In genomic region chr11:10858505-10859360, GRCh38 we compare ENCODE assay signal across 7 cellular contexts. TPM values are rescaled to one million over a fixed set of nuclear protein-coding genes. Genes with fewer than 3 reads are reported as not detected.
DNase-seq lines count a peak whose midpoint lies in the region; ATAC-seq and TF ChIP-seq lines count a peak whose summit lies in the region.

No MANE protein-coding gene starts in this region.

- peaks cover 34% of the 10 kb centered on the region for H3K4me1 ChIP-seq in HAP-1
- peaks cover 8% of the 10 kb centered on the region; the same call in 1 of the 2 replicates for H3K4me1 ChIP-seq in MM.1S (ENCODE audit: low read length)

- no peaks in the 10 kb centered on the region for H4K20me1 ChIP-seq in MM.1S (ENCODE audit: insufficient read depth, low read length)

- TF ChIP-seq CTCF in GM12865 (IDR thresholded peaks at IDR 0.05; ENCODE audit: insufficient read depth, low read depth, low read length, missing control alignments): peak; percentile 10
- no peak for TF ChIP-seq CTCF in MM.1S (IDR thresholded peaks at IDR 0.05; ENCODE audit: low read length)
- TF ChIP-seq CTCF in WTC11 (IDR thresholded peaks at IDR 0.05): no peak
- TF ChIP-seq CTCF in coronary artery (IDR thresholded peaks at IDR 0.05): no peak

- DNase-seq in GM12865 (ENCODE audit: low read depth) (peak; percentile 59), HAP-1 (ENCODE audit: low spot score in 2 of 2) (peak; percentile 41 to 78), MM.1S (peak; percentile 67), WTC11 (ENCODE audit: low spot score) (peak; percentile 79), coronary artery (ENCODE audit: low spot score) (peak; percentile 85), left lobe of liver (ENCODE audit: low spot score) (peak; percentile 71)
- DNase-seq in stimulated activated CD4-positive, alpha-beta T cell treated with anti-CD3 and anti-CD28 coated beads, TNF-alpha, amount 100 ng/mL, for 24 hours (ENCODE audit: low read depth in 3 of 3): peak in 2 of 3 experiments; percentile 4 to 40

- peak overlapping the region; percentile 83 for H3K4me2 ChIP-seq in MM.1S (ENCODE audit: low read depth, low read length)

- peak overlapping the region; percentile 88 for H3K27ac ChIP-seq in MM.1S (ENCODE audit: low read length)
- peak overlapping the region; percentile 86 to 93 for H3K27ac ChIP-seq in coronary artery

- peaks cover 31% of the 10 kb centered on the region for H3K4me1 Mint-ChIP-seq in WTC11

- H3K9me3 Mint-ChIP-seq in WTC11: no peaks in the 10 kb centered on the region

- H3K27me3 Mint-ChIP-seq in WTC11 (ENCODE audit: low read depth): no peaks in the 10 kb centered on the region

- peaks cover 25% of the 10 kb centered on the region for H3K36me3 Mint-ChIP-seq in WTC11

- CTCF ChIA-PET in WTC11 (lab: Charles Lee): interaction anchor here (1.0 to 3.1 kb wide), 10 partner anchors 10 to 88 kb away, joined by 3 to 17 read pairs (median 6); partner anchors contain the start of gene EIF4G2

- peak overlapping the region; percentile 93 for H2AFZ ChIP-seq in MM.1S (ENCODE audit: low read length)

- H3F3A ChIP-seq in MM.1S (ENCODE audit: insufficient read depth, low read length): peaks cover 13% of the 10 kb centered on the region

- H3K27me3 ChIP-seq in HAP-1 (ENCODE audit: low read depth) (no peaks in the 10 kb centered on the region), MM.1S (replicated peaks; ENCODE audit: insufficient read depth, low read length) (no peaks in the 10 kb centered on the region)

- H3K27ac Mint-ChIP-seq in WTC11: peak overlapping the region; percentile 97

- in situ Hi-C loops in HAP-1 (cut with MboI; ENCODE audit: low sequenced_read_pairs): no loop called here

- ATAC-seq in WTC11 (peak; percentile 43), left lobe of liver (peak; percentile 64)

- POLR2A ChIA-PET in WTC11 (lab: Charles Lee): interaction anchor here (0.5 to 3.1 kb wide), 15 partner anchors 9 to 169 kb away, joined by 3 to 130 read pairs (median 4); partner anchors contain the start of gene EIF4G2

- peaks cover 26% of the 10 kb centered on the region for H3K36me3 ChIP-seq in HAP-1 (replicated peaks)
- H3K36me3 ChIP-seq in MM.1S (replicated peaks; ENCODE audit: insufficient read depth, low read length): peaks cover 17% of the 10 kb centered on the region

- H3K9ac ChIP-seq in MM.1S (ENCODE audit: low read length): peak overlapping the region; percentile 73

- no peaks in the 10 kb centered on the region for H3K9me2 ChIP-seq in MM.1S (replicated peaks; ENCODE audit: insufficient read depth, low read length)

- peaks cover 45% of the 10 kb centered on the region for H3K79me2 ChIP-seq in MM.1S (ENCODE audit: low read length)

- H3K4me3 ChIP-seq in GM12865 (ENCODE audit: low read depth, low read length): peak overlapping the region; percentile 95
- H3K4me3 ChIP-seq in HAP-1: peak overlapping the region; percentile 80
- peak overlapping the region; percentile 96 for H3K4me3 ChIP-seq in MM.1S (ENCODE audit: low read length)
- peak overlapping the region; percentile 80 for H3K4me3 ChIP-seq in coronary artery

- H3K4me3 Mint-ChIP-seq in WTC11: peak overlapping the region; percentile 100

- H3K9me3 ChIP-seq in HAP-1: no peaks in the 10 kb centered on the region
- no peaks in the 10 kb centered on the region for H3K9me3 ChIP-seq in MM.1S (replicated peaks; ENCODE audit: insufficient read depth, low read length)

TF ChIP-seq in WTC11, 78 proteins besides CTCF, POLR2A, EP300 and RAD21:
- TF ChIP-seq TEAD1 (CRISPR knock-in tag; IDR thresholded peaks at IDR 0.05) (0 out of 2 replicates have a peak, but pooled peaks have one; percentile 46), HMGXB4 (CRISPR knock-in tag; IDR thresholded peaks at IDR 0.05) (peak; percentile 70; the same call in 1 of the 2 replicates), FOXP1 (CRISPR knock-in tag; IDR thresholded peaks at IDR 0.05; ENCODE audit: borderline replicate concordance) (0 out of 2 replicates have a peak, but pooled peaks have one; percentile 52), ZBTB21 (CRISPR knock-in tag; IDR thresholded peaks at IDR 0.05; ENCODE audit: borderline replicate concordance) (no peak), ATF2 (CRISPR knock-in tag; IDR thresholded peaks at IDR 0.05; ENCODE audit: borderline replicate concordance, low read depth) (no peak), KAT7 (CRISPR knock-in tag; IDR thresholded peaks at IDR 0.05; ENCODE audit: borderline replicate concordance) (0 out of 2 replicates have a peak, but pooled peaks have one; percentile 7), NR2C2 (CRISPR knock-in tag; IDR thresholded peaks at IDR 0.05) (0 out of 2 replicates have a peak, but pooled peaks have one; percentile 34)

RNA-seq across cellular contexts. Expression of gene ZBED5, which starts 0.9 kb away (rescaled TPM):
- total RNA-seq in WTC11 (2021): 44.9 to 49.5 TPM (median 48.7 TPM) in 3 replicates
- total RNA-seq in left lobe of liver: 7.1 TPM

RNA-seq across cellular contexts. Expression of gene EIF4G2, which starts 50.0 kb away (rescaled TPM):
- total RNA-seq in WTC11 (2021) (779 to 918 TPM (median 906 TPM) in 3 replicates), left lobe of liver (318 TPM)

Comparison
In these comparisons a context has a peak if more than half of its experiments do, and no peak if none do; other contexts are left out.
1. Peak in every context shown above with its lines: DNase-seq, ATAC-seq, H3K4me3 ChIP-seq and H3K27ac ChIP-seq.
2. DNase-seq: peak in every context shown above with its lines; median percentile 85 in coronary artery; 79 in WTC11; 71 in left lobe of liver; 67 in MM.1S; 60 in HAP-1; 59 in GM12865; 22 in stimulated activated CD4-positive, alpha-beta T cell treated with anti-CD3 and anti-CD28 coated beads, TNF-alpha, amount 100 ng/mL, for 24 hours.